ENCODE assay signal across 2 cellular contexts in genomic region chr1:244439391-244440032, GRCh38.
TF ChIP-seq lines count a peak whose summit lies in the region.

No MANE protein-coding gene starts in this region.

TF ChIP-seq in HCT116, 20 proteins besides CTCF, POLR2A, EP300 and RAD21:
- TF ChIP-seq SIN3A (IDR thresholded peaks at IDR 0.05; ENCODE audit: low read depth) (no peak), EZH2 (IDR thresholded peaks at IDR 0.05) (no peak), CBX3 (IDR thresholded peaks at IDR 0.05; ENCODE audit: low read depth) (no peak), EZH2phosphoT487 (IDR thresholded peaks at IDR 0.05; ENCODE audit: borderline replicate concordance) (no peak)
TF ChIP-seq in HCT116: peak in this region for 0.

TF ChIP-seq in GM12878, 131 proteins besides CTCF, POLR2A, EP300 and RAD21:
- TF ChIP-seq MTA3 (IDR thresholded peaks at IDR 0.05; ENCODE audit: borderline replicate concordance, low read length) (no peak), KDM1A (IDR thresholded peaks at IDR 0.05; ENCODE audit: borderline replicate concordance) (no peak), SREBF2 (IDR thresholded peaks at IDR 0.05; ENCODE audit: low read length) (no peak), HCFC1 (IDR thresholded peaks at IDR 0.05; ENCODE audit: low read length) (no peak), JUNB (IDR thresholded peaks at IDR 0.05) (no peak), MTA2 (IDR thresholded peaks at IDR 0.05; ENCODE audit: low read depth) (no peak), ZNF217 (IDR thresholded peaks at IDR 0.05) (no peak), ASH2L (IDR thresholded peaks at IDR 0.05; ENCODE audit: borderline replicate concordance, low read depth) (no peak), IRF3 (IDR thresholded peaks at IDR 0.05) (no peak)
